ENCODE assay signal across 8 cellular contexts in genomic region chr7:135147341-135147898, GRCh38. TPM values are rescaled to one million over a fixed set of nuclear protein-coding genes. Genes with fewer than 3 reads are reported as not detected.
DNase-seq lines count a peak whose midpoint lies in the region; ATAC-seq and TF ChIP-seq lines count a peak whose summit lies in the region.

No MANE protein-coding gene starts in this region.

- H3K27me3 ChIP-seq in layer of hippocampus (ENCODE audit: control insufficient read depth, insufficient read depth, low read length) (no peaks in the 10 kb centered on the region), thymus (ENCODE audit: control insufficient read depth, insufficient read depth) (no peaks in the 10 kb centered on the region)

- peak; percentile 2 for ATAC-seq in HG03045 (IDR thresholded peaks at IDR 0.05; ENCODE audit: unreplicated experiment)

- 9% methylated on average over 6 of the region's 6 CpGs for WGBS in thymus

- H3K9me3 ChIP-seq in thymus (ENCODE audit: control insufficient read depth), result no peaks in the 10 kb centered on the region

- peak overlapping the region; percentile 89 for H3K4me3 Mint-ChIP-seq in activated naive CD8-positive, alpha-beta T cell

- peaks cover 3% of the 10 kb centered on the region for H3K4me1 ChIP-seq in thymus (ENCODE audit: control insufficient read depth, insufficient read depth, low read length)

- H3K9me3 Mint-ChIP-seq in activated naive CD8-positive, alpha-beta T cell (ENCODE audit: low read depth), result no peaks in the 10 kb centered on the region

- peak overlapping the region; percentile 70 for H3K4me3 ChIP-seq in thymus (ENCODE audit: low read length)

- H3K36me3 Mint-ChIP-seq in activated naive CD8-positive, alpha-beta T cell, result peaks cover 19% of the 10 kb centered on the region

- peaks cover 79% of the 10 kb centered on the region for H3K4me1 Mint-ChIP-seq in activated naive CD8-positive, alpha-beta T cell (ENCODE audit: low read depth)

- H3K27ac Mint-ChIP-seq in activated naive CD8-positive, alpha-beta T cell, result peak overlapping the region; percentile 94

- no peak for TF ChIP-seq CTCF in GM13976 (IDR thresholded peaks at IDR 0.05; ENCODE audit: borderline replicate concordance, control extremely low read depth, extremely low read depth, insufficient read depth, missing control alignments)

- no peaks in the 10 kb centered on the region for H3K27me3 Mint-ChIP-seq in activated naive CD8-positive, alpha-beta T cell

- DNase-seq in EH (ENCODE audit: low read depth) (peak; percentile 48), KG1 (lab: John Stamatoyannopoulos, UW) (no peak), DMS114 treated with DMSO at 0.1 percent for 48 hours (lab: John Stamatoyannopoulos, UW; ENCODE audit: unreplicated experiment) (no peak), GM13976 (ENCODE audit: low spot score) (no peak)

- in situ Hi-C loops in GM13976 (cut with MboI; ENCODE audit: low sequenced_read_pairs, unreplicated experiment), result no loop called here

- H3K27ac ChIP-seq in layer of hippocampus (ENCODE audit: low read depth, low read length), result peak overlapping the region; percentile 93
- peak overlapping the region; percentile 98 for H3K27ac ChIP-seq in thymus (ENCODE audit: low read depth)

- H3K36me3 ChIP-seq in thymus (ENCODE audit: control insufficient read depth, insufficient read depth), result no peaks in the 10 kb centered on the region

RNA-seq across cellular contexts. Expression of gene TMEM140, which starts 0.5 kb away (rescaled TPM):
- polyA plus RNA-seq in thymus, result 13.6 TPM

RNA-seq across cellular contexts. Expression of gene CYREN, which starts 23.1 kb away (rescaled TPM):
- polyA plus RNA-seq in thymus, result 28.0 TPM
